In genomic region chr11:121476379-121477032, GRCh38 we compare ENCODE assay signal across 12 cellular contexts. TPM values are rescaled to one million over a fixed set of nuclear protein-coding genes. Genes with fewer than 3 reads are reported as not detected.
DNase-seq lines count a peak whose midpoint lies in the region; ATAC-seq and TF ChIP-seq lines count a peak whose summit lies in the region.
"Had no signal": no experiment of that assay in that cellular context is flagged by ENCODE, and none has a peak within 500 bp of the region (broad histone marks: within the 10 kb centered on the region; RNA-seq: fewer than 3 reads in every experiment).

No MANE protein-coding gene starts in this region.

- H3K4me3 Mint-ChIP-seq in MCF 10A (ENCODE audit: unreplicated experiment), result no peak overlapping the region
- peak overlapping the region in 2 of 10 donors; percentile 6 to 75 for H3K4me3 Mint-ChIP-seq in naive thymus-derived CD4-positive, alpha-beta T cell
- H3K4me3 Mint-ChIP-seq: CD14-positive monocyte had no signal

- H3K27ac ChIP-seq in naive thymus-derived CD4-positive, alpha-beta T cell (ENCODE audit: low read depth, low read length), result no peak overlapping the region

- intact Hi-C loops in MCF 10A (cut with micrococcal nuclease), result no loop called here
- intact Hi-C loops in naive thymus-derived CD4-positive, alpha-beta T cell (cut with micrococcal nuclease), result no loop called here

- peaks cover 18% of the 10 kb centered on the region for H3K4me1 Mint-ChIP-seq in MCF 10A (ENCODE audit: insufficient read depth, unreplicated experiment)
- H3K4me1 Mint-ChIP-seq in naive thymus-derived CD4-positive, alpha-beta T cell, result peaks cover 50 to 95% (median 83%) of the 10 kb centered on the region in 7 donors

- H3K4me3 ChIP-seq in naive thymus-derived CD4-positive, alpha-beta T cell (ENCODE audit: low read length), result no peak overlapping the region

- ATAC-seq in naive thymus-derived CD4-positive, alpha-beta T cell, result no peak
- no peak for ATAC-seq in GM21723 (IDR thresholded peaks at IDR 0.05; ENCODE audit: unreplicated experiment)
- ATAC-seq in GM21717 (IDR thresholded peaks at IDR 0.05; ENCODE audit: unreplicated experiment), result no peak

- CTCF ChIA-PET in MCF 10A (lab: Yijun Ruan, JAX), result interaction anchor here (0.6 kb wide), 1 partner anchor 241 kb away, joined by 3 read pairs; no protein-coding TSS in a partner anchor
- CTCF ChIA-PET in naive thymus-derived CD4-positive, alpha-beta T cell (lab: Charles Lee), result no interaction called here

- no peak overlapping the region for H3K27ac Mint-ChIP-seq in MCF 10A (ENCODE audit: low read depth, unreplicated experiment)
- H3K27ac Mint-ChIP-seq in naive thymus-derived CD4-positive, alpha-beta T cell, result peak overlapping the region; percentile 23 to 90 (median 66)

- H3K4me1 ChIP-seq in naive thymus-derived CD4-positive, alpha-beta T cell (ENCODE audit: control insufficient read depth in 2 of 2, insufficient read depth in 2 of 2, low read length in 2 of 2), result peaks cover 13 to 48% of the 10 kb centered on the region in 2 donors

- no peak for TF ChIP-seq CTCF in MCF 10A (IDR thresholded peaks at IDR 0.05; ENCODE audit: unreplicated experiment)

- POLR2A ChIA-PET in MCF 10A (lab: Yijun Ruan, JAX), result interaction anchor here (1.6 kb wide), 1 partner anchor 10 kb away, joined by 8 read pairs; no protein-coding TSS in a partner anchor
- POLR2A ChIA-PET in naive thymus-derived CD4-positive, alpha-beta T cell (lab: Charles Lee), result interaction anchor here (1.2 to 2.5 kb wide), 4 partner anchors 12 to 109 kb away, joined by 3 to 10 read pairs (median 6); no protein-coding TSS in a partner anchor

- H3K27me3 ChIP-seq in naive thymus-derived CD4-positive, alpha-beta T cell (ENCODE audit: control insufficient read depth in 2 of 2, insufficient read depth in 2 of 2, low read length in 2 of 2), result no peaks in the 10 kb centered on the region

- H3K27me3 Mint-ChIP-seq in MCF 10A (ENCODE audit: insufficient read depth, unreplicated experiment), result no peaks in the 10 kb centered on the region
- H3K27me3 Mint-ChIP-seq in naive thymus-derived CD4-positive, alpha-beta T cell, result no peaks in the 10 kb centered on the region

- DNase-seq in DMS53 treated with DMSO at 0.1 percent for 48 hours (lab: John Stamatoyannopoulos, UW; ENCODE audit: unreplicated experiment) (peak; percentile 93), NCI-H2029 treated with DMSO at 0.1 percent for 48 hours (lab: John Stamatoyannopoulos, UW) (peak; percentile 93), MCF 10A (ENCODE audit: unreplicated experiment) (peak; percentile 46), dermis blood vessel endothelial cell (no peak), NCI-H524 treated with DMSO at 0.1 percent for 48 hours (lab: John Stamatoyannopoulos, UW) (no peak)
- DNase-seq in naive thymus-derived CD4-positive, alpha-beta T cell, result no peak
- DNase-seq: midbrain, NCI-H1694 treated with DMSO at 0.1 percent for 48 hours, retina had no signal

- no TSS peak for BruUV-seq in MCF 10A (replicated peaks; lab: Mats Ljungman, UMichigan)

- H3K9me3 Mint-ChIP-seq in MCF 10A (ENCODE audit: unreplicated experiment), result no peaks in the 10 kb centered on the region
- H3K9me3 Mint-ChIP-seq in naive thymus-derived CD4-positive, alpha-beta T cell, result peaks cover 0 to 5% (median 0%) of the 10 kb centered on the region in 11 donors
- H3K9me3 Mint-ChIP-seq: CD14-positive monocyte had no signal

- H3K9me3 ChIP-seq in naive thymus-derived CD4-positive, alpha-beta T cell (ENCODE audit: control insufficient read depth in 2 of 3, low read length in 3 of 3), result no peaks in the 10 kb centered on the region

- peaks cover 8 to 44% (median 20%) of the 10 kb centered on the region in 3 experiments for H3K36me3 ChIP-seq in naive thymus-derived CD4-positive, alpha-beta T cell (ENCODE audit: control insufficient read depth in 2 of 3, insufficient read depth in 3 of 3, low read length in 3 of 3)

- peaks cover 5% of the 10 kb centered on the region for H3K36me3 Mint-ChIP-seq in MCF 10A (ENCODE audit: insufficient read depth, unreplicated experiment)
- peaks cover 6 to 60% (median 22%) of the 10 kb centered on the region in 5 donors for H3K36me3 Mint-ChIP-seq in naive thymus-derived CD4-positive, alpha-beta T cell

RNA-seq across cellular contexts. Expression of gene SORL1, which starts 24.4 kb away (rescaled TPM):
- total RNA-seq in MCF 10A (2022) (5.9 and 6.2 TPM in 2 replicates), dermis blood vessel endothelial cell (0.05 and 0.17 TPM in 2 replicates)
- 100 to 1,000 TPM; 179 to 555 (median 375) TPM for total RNA-seq in naive thymus-derived CD4-positive, alpha-beta T cell
- polyA plus RNA-seq in naive thymus-derived CD4-positive, alpha-beta T cell, result 100 to 1,000 TPM; 165 to 249 TPM

Comparison
In these comparisons a context has a peak if more than half of its experiments do, and no peak if none do; other contexts are left out.
1. DNase-seq: peak in DMS53 treated with DMSO at 0.1 percent for 48 hours (single experiment), NCI-H2029 treated with DMSO at 0.1 percent for 48 hours (single experiment) and MCF 10A (single experiment); none in naive thymus-derived CD4-positive, alpha-beta T cell (0 of 9), dermis blood vessel endothelial cell (single experiment) and NCI-H524 treated with DMSO at 0.1 percent for 48 hours (single experiment).
2. RNA of gene SORL1, which starts 24.4 kb away (total RNA-seq): 179 to 555 TPM in naive thymus-derived CD4-positive, alpha-beta T cell; 5.9 to 6.2 TPM in MCF 10A and 0.05 to 0.17 TPM in dermis blood vessel endothelial cell; every median in the first group is over 10 times any median in the second.